15 cellular contexts compared by ENCODE assay signal in the genomic region with DNA sequence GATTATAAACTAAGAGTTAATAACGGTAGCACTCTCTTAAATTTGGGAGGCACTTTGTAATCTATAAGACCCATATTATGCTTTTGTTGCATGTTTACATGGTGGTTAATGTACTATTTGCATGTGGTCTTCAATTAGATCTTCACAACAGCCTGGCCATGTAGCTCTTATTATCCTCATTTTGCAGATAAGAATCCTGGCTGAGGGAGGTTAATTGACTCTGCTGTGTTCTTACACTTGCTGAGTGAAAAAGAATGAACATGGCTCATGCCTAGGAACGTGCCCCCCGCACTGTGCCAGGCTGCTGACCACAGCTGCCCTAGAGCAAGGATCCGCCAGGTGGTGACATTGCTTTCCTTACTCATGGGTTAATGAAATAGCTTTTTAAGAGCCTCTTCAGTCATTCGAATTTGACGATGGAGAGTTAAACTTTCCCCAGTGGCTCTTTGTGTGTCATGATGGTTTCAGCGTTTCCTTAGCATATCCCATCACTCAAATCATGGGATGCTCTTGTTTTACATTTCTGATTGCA.
DNase-seq lines count a peak whose midpoint lies in the region; ATAC-seq, FAIRE-seq and TF ChIP-seq lines count a peak whose summit lies in the region.
"Had no signal": no experiment of that assay in that cellular context is flagged by ENCODE, and none has a peak within 500 bp of the region (broad histone marks: within the 10 kb centered on the region; RNA-seq: fewer than 3 reads in every experiment).

No MANE protein-coding gene starts in this region.

- no peak overlapping the region for H3K4me2 ChIP-seq in mesendoderm (ENCODE audit: low read length)

- H3K4me3 ChIP-seq in mesendoderm (ENCODE audit: low read length) = no peak overlapping the region
- H3K4me3 ChIP-seq: ascending aorta, colonic mucosa, uterus had no signal

- H3K36me3 ChIP-seq in mesendoderm (ENCODE audit: control insufficient read depth, insufficient read depth, low read length) = no peaks in the 10 kb centered on the region
- H3K36me3 ChIP-seq: ascending aorta, colonic mucosa, uterus had no signal

- no peak overlapping the region for H2BK120ac ChIP-seq in mesendoderm (ENCODE audit: low read depth, low read length)

- no peak for TF ChIP-seq POLR2A in H54 (IDR thresholded peaks at IDR 0.05; ENCODE audit: low read depth, low read length)

- no peak overlapping the region for H3K27ac ChIP-seq in mesendoderm (ENCODE audit: low read depth, low read length)
- H3K27ac ChIP-seq: ascending aorta, colonic mucosa, epithelial cell of prostate, uterus had no signal

- no peaks in the 10 kb centered on the region for H3K4me1 ChIP-seq in mesendoderm (ENCODE audit: control insufficient read depth, low read depth, low read length)
- H3K4me1 ChIP-seq: ascending aorta, colonic mucosa, uterus had no signal

- DNase-seq in NCI-H526 (lab: John Stamatoyannopoulos, UW) (peak; percentile 13 to 28), NCI-H526 treated with DMSO at 0.1 percent for 48 hours (lab: John Stamatoyannopoulos, UW) (no peak), LHCN-M2 (ENCODE audit: low read depth) (peak; percentile 20), SK-MEL-5 (ENCODE audit: low read depth, low spot score) (peak; percentile 72), mesendoderm (peak; percentile 21), H54 (ENCODE audit: insufficient read length, low spot score) (no peak)
- DNase-seq: activated B cell treated with CpG ODN at 0.5 μM for 24 hours, colonic mucosa, mesenchymal stem cell, SW 1271, uterus had no signal

- ATAC-seq in GM19467 (IDR thresholded peaks at IDR 0.05; ENCODE audit: unreplicated experiment) = no peak
- no peak for ATAC-seq in GM19455 (IDR thresholded peaks at IDR 0.05; ENCODE audit: unreplicated experiment)

- no peak overlapping the region for H3K9ac ChIP-seq in mesendoderm (ENCODE audit: low read length)

- no peak overlapping the region for H3K4ac ChIP-seq in mesendoderm (ENCODE audit: low read depth, low read length)

- H4K5ac ChIP-seq in mesendoderm (ENCODE audit: low read length) = no peak overlapping the region

- no peaks in the 10 kb centered on the region for H3K27me3 ChIP-seq in mesendoderm (ENCODE audit: insufficient read depth, low read length, poor library complexity)
- H3K27me3 ChIP-seq: ascending aorta, colonic mucosa, uterus had no signal

- no peak overlapping the region for H3K23ac ChIP-seq in mesendoderm (ENCODE audit: low read length)

- no CpG with 5 or more reads among the region's 7 CpGs for WGBS in mesendoderm (ENCODE audit: extremely low coverage, insufficient coverage, low lambda C conversion rate)

- H3K79me1 ChIP-seq in mesendoderm (ENCODE audit: low read length) = no peaks in the 10 kb centered on the region

- H3K79me2 ChIP-seq in mesendoderm (ENCODE audit: control insufficient read depth, insufficient read depth, low read length) = no peaks in the 10 kb centered on the region

- no peak for FAIRE-seq in H54 (lab: Jason Lieb, UNC)

- H2BK5ac ChIP-seq in mesendoderm (ENCODE audit: low read length) = no peak overlapping the region

- no peak overlapping the region for H2BK15ac ChIP-seq in mesendoderm (replicated peaks; ENCODE audit: low read depth)

- H2AK5ac ChIP-seq in mesendoderm (ENCODE audit: low read length) = no peak overlapping the region

- no peak overlapping the region for H4K8ac ChIP-seq in mesendoderm (ENCODE audit: low read depth, low read length)

- in situ Hi-C loops in SK-MEL-5 (cut with HindIII; ENCODE audit: low pct_unique_long_range_greater_than_20kb, low sequenced_read_pairs) = no loop called here

- no peak overlapping the region for H3K18ac ChIP-seq in mesendoderm (ENCODE audit: low read length)

- no peak overlapping the region for H3K56ac ChIP-seq in mesendoderm (ENCODE audit: low read length)

Comparison
In these comparisons a context has a peak if more than half of its experiments do, and no peak if none do; other contexts are left out.
1. DNase-seq: peak in NCI-H526 (2 of 2), LHCN-M2 (single experiment), SK-MEL-5 (single experiment) and mesendoderm (single experiment); none in NCI-H526 treated with DMSO at 0.1 percent for 48 hours (single experiment) and H54 (single experiment).